In the genomic region with DNA sequence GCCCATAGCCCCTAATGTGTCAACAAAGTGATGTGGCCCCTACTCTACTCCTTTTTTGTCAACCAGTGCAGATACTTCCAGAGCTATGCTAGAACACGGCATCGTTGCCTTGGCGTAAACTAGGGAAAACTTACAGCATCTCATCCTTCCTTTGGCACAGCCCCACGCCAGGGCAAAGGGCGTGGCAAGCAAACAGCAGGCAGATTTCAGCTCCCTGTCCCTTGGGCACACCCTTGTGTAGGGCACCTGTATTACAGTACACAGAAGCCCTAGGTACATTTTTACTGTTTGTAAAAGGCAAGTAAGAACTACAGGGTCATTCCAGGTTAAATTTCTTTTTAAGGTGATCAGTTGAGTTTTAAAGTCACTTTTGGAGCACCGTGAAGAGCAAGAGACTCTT, we compare ENCODE assay signal across 12 cellular contexts. TPM values are rescaled to one million over a fixed set of nuclear protein-coding genes. Genes with fewer than 3 reads are reported as not detected.
A peak's percentile ranks its signal among the peaks of the same experiment; 100 is the strongest.
DNase-seq lines count a peak whose midpoint lies in the region; ATAC-seq and TF ChIP-seq lines count a peak whose summit lies in the region.
"Had no signal": no experiment of that assay in that cellular context is flagged by ENCODE, and none has a peak within 500 bp of the region (broad histone marks: within the 10 kb centered on the region; RNA-seq: fewer than 3 reads in every experiment).

No MANE protein-coding gene starts in this region.

- H3K27me3 ChIP-seq in Panc1 (ENCODE audit: control insufficient read depth, insufficient read depth, low read length): no peaks in the 10 kb centered on the region
- H3K27me3 ChIP-seq in foreskin keratinocyte: no peaks in the 10 kb centered on the region
- no peaks in the 10 kb centered on the region for H3K27me3 ChIP-seq in stomach smooth muscle (ENCODE audit: control insufficient read depth in 1 of 2, insufficient read depth in 2 of 2, low read length in 2 of 2)
- H3K27me3 ChIP-seq: tibial nerve had no signal

- TF ChIP-seq CTCF in Panc1 (IDR thresholded peaks at IDR 0.05) (peak; percentile 28; the same call in 1 of the 2 replicates), foreskin keratinocyte (conservative IDR thresholded peaks at IDR 0.05) (peak; percentile 52)

- ATAC-seq in Panc1 (peak; percentile 64; the same call in 1 of the 2 replicates), foreskin keratinocyte (peak; percentile 47), GM18505 (IDR thresholded peaks at IDR 0.05; ENCODE audit: unreplicated experiment) (no peak), HG03520 (IDR thresholded peaks at IDR 0.05; ENCODE audit: unreplicated experiment) (no peak)

- H3K4me1 ChIP-seq in Panc1 (ENCODE audit: control insufficient read depth, insufficient read depth, low read length) (peaks cover 3% of the 10 kb centered on the region; the same call in 1 of the 2 replicates), foreskin keratinocyte (no peaks in the 10 kb centered on the region), stomach smooth muscle (ENCODE audit: control insufficient read depth, insufficient read depth, low read length) (peaks cover 20% of the 10 kb centered on the region)
- H3K4me1 ChIP-seq: left ventricle myocardium inferior, tibial nerve had no signal

- H3K4me3 ChIP-seq in Panc1 (ENCODE audit: low read depth in 2 of 2, low read length in 2 of 2) (no peak overlapping the region), stomach smooth muscle (ENCODE audit: low read length in 2 of 2) (no peak overlapping the region)
- H3K4me3 ChIP-seq: left ventricle myocardium inferior, tibial nerve had no signal

- H3K36me3 ChIP-seq in Panc1 (ENCODE audit: control insufficient read depth, insufficient read depth, low read length): no peaks in the 10 kb centered on the region
- no peaks in the 10 kb centered on the region for H3K36me3 ChIP-seq in stomach smooth muscle (ENCODE audit: control insufficient read depth in 2 of 2, insufficient read depth in 2 of 2, low read length in 2 of 2)
- H3K36me3 ChIP-seq: left ventricle myocardium inferior, tibial nerve had no signal

- CTCF ChIA-PET in Panc1 (lab: Charles Lee): interaction anchor here (0.7 kb wide), 1 partner anchor 756 kb away, joined by 3 read pairs; no protein-coding TSS in a partner anchor

- H3K27ac ChIP-seq in Panc1 (ENCODE audit: low read length) (no peak overlapping the region), foreskin keratinocyte (no peak overlapping the region), stomach smooth muscle (ENCODE audit: low read length) (peak overlapping the region; percentile 82)
- H3K27ac ChIP-seq: left ventricle myocardium inferior, tibial nerve had no signal

- in situ Hi-C loops in Panc1 (cut with HindIII; ENCODE audit: low pct_unique_long_range_greater_than_20kb, low sequenced_read_pairs): no loop called here

- peak; percentile 20 for DNase-seq in activated CD4-positive, alpha-beta T cell treated with anti-CD3 and anti-CD28 coated beads for 48 hours
- DNase-seq in activated CD4-positive, alpha-beta T cell treated with anti-CD3 and anti-CD28 coated beads, Interleukin-2, amount 50 U/mL, for 1 hour: no peak
- DNase-seq in Panc1 (ENCODE audit: low read depth, low spot score) (no peak), foreskin keratinocyte (no peak), superior temporal gyrus (ENCODE audit: extremely low spot score) (no peak)
- DNase-seq: Kasumi-1, left ventricle myocardium inferior, SIG-M5 had no signal

- BruUV-seq in Panc1 (replicated peaks; lab: Mats Ljungman, UMichigan): no TSS peak

- no peak for TF ChIP-seq POLR2A in GM18505 (IDR thresholded peaks at IDR 0.05; ENCODE audit: borderline replicate concordance, extremely low read depth, insufficient read depth, insufficient read length)

- no peaks in the 10 kb centered on the region for H3K9me3 ChIP-seq in Panc1 (ENCODE audit: control insufficient read depth, insufficient read depth, low read depth, low read length)
- H3K9me3 ChIP-seq in stomach smooth muscle (ENCODE audit: control insufficient read depth in 2 of 2, low read length in 2 of 2): no peaks in the 10 kb centered on the region
- H3K9me3 ChIP-seq: left ventricle myocardium inferior, tibial nerve had no signal

- POLR2A ChIA-PET in Panc1 (lab: Charles Lee): no interaction called here

- intact Hi-C loops in Panc1 (cut with micrococcal nuclease; ENCODE audit: unreplicated experiment): no loop called here

- H3K9ac ChIP-seq in stomach smooth muscle (ENCODE audit: low read length in 2 of 2): no peak overlapping the region

RNA-seq across cellular contexts. Expression of gene PRDX6, which starts 29.3 kb away (rescaled TPM):
- total RNA-seq in Panc1 (2021; ENCODE audit: unreplicated experiment): 157 TPM
- polyA plus RNA-seq in Panc1 (2012; ENCODE audit: insufficient read length): 107 TPM
- total RNA-seq in foreskin keratinocyte: 162 and 163 TPM in 2 replicates
- 233 and 268 TPM in 2 replicates for polyA plus RNA-seq in foreskin keratinocyte

Comparison
In these comparisons a context has a peak if more than half of its experiments do, and no peak if none do; other contexts are left out.
1. ATAC-seq: peak in Panc1 (single experiment) and foreskin keratinocyte (single experiment); none in GM18505 (single experiment) and HG03520 (single experiment).